ENCODE assay signal across 23 cellular contexts in genomic region chr9:122364783-122365150, GRCh38. TPM values are rescaled to one million over a fixed set of nuclear protein-coding genes. Genes with fewer than 3 reads are reported as not detected.
A peak's percentile ranks its signal among the peaks of the same experiment; 100 is the strongest.
DNase-seq lines count a peak whose midpoint lies in the region; ATAC-seq and TF ChIP-seq lines count a peak whose summit lies in the region.
"Had no signal": no experiment of that assay in that cellular context is flagged by ENCODE, and none has a peak within 500 bp of the region (broad histone marks: within the 10 kb centered on the region; RNA-seq: fewer than 3 reads in every experiment).

No MANE protein-coding gene starts in this region.

- no peak for TF ChIP-seq POLR2A in spleen (IDR thresholded peaks at IDR 0.05)

- H3K27me3 ChIP-seq in spleen (replicated peaks in 1 of 7) = no peaks in the 10 kb centered on the region
- H3K27me3 ChIP-seq: pancreas, vagina had no signal

- 65 to 78% (median 74%) methylated on average over 10 of the region's 10 CpGs for WGBS in spleen, 5 donors

- H3K4me1 ChIP-seq in spleen = peaks cover 0 to 3% (median 0%) of the 10 kb centered on the region in 6 donors
- H3K4me1 ChIP-seq: pancreas had no signal

- H3K27ac ChIP-seq in epithelial cell of prostate (peak overlapping the region; percentile 67), spleen (no peak overlapping the region)
- H3K27ac ChIP-seq: cardiac muscle cell, hepatocyte, pancreas, vagina had no signal

- H3K9me3 ChIP-seq in spleen = no peaks in the 10 kb centered on the region
- H3K9me3 ChIP-seq: pancreas, vagina had no signal

- intact Hi-C loops in left ventricle myocardium superior (cut with micrococcal nuclease) = no loop called here
- intact Hi-C loops in spleen (cut with DNase I; ENCODE audit: low total_unique reads) = no loop called here

- H3K4me3 ChIP-seq in spleen = no peak overlapping the region
- H3K4me3 ChIP-seq: cardiac muscle cell, hepatocyte, pancreas, smooth muscle cell, vagina had no signal

- TF ChIP-seq CTCF in spleen (IDR thresholded peaks at IDR 0.05 in 8 of 11, conservative IDR thresholded peaks at IDR 0.05 in 3 of 11) = no peak

- no peaks in the 10 kb centered on the region for H3K36me3 ChIP-seq in spleen
- H3K36me3 ChIP-seq: cardiac muscle cell, pancreas, vagina had no signal

- DNase-seq in GM03348 (ENCODE audit: low spot score) (peak; percentile 73), epithelial cell of prostate (ENCODE audit: low read depth, low spot score) (no peak), left ventricle myocardium superior (peak; percentile 56), spleen (peak; percentile 18), NCI-H1417 treated with DMSO at 0.1 percent for 48 hours (lab: John Stamatoyannopoulos, UW) (no peak), globus pallidus (ENCODE audit: low spot score) (no peak)
- DNase-seq in activated CD4-positive, alpha-beta T cell treated with anti-CD3 and anti-CD28 coated beads for 1 hour = no peak
- DNase-seq: activated CD4-positive, alpha-beta T cell treated with anti-CD3 and anti-CD28 coated beads for 36 hours; CD8-positive, alpha-beta memory T cell; DMS79; Karpas-422; kidney; mesendoderm; natural killer cell; NCI-H1048; NCI-H524 treated with DMSO at 0.1 percent for 48 hours; pancreas; SW 1271 had no signal

- ATAC-seq in left ventricle myocardium superior = peak; percentile 80
- no peak for ATAC-seq in HG03469 (IDR thresholded peaks at IDR 0.05; ENCODE audit: unreplicated experiment)
- ATAC-seq: activated CD4-positive, alpha-beta T cell treated with anti-CD3 and anti-CD28 coated beads for 36 hours; natural killer cell had no signal

RNA-seq across cellular contexts. Expression of gene PTGS1, which starts 6.1 kb away (rescaled TPM):
- total RNA-seq in left ventricle myocardium superior = 3.4 TPM
- total RNA-seq in spleen = 10 to 100 TPM; 13.6 to 18.6 (median 15.3) TPM
- 1 to 10 TPM; 2.8 to 5.9 (median 4.9) TPM for polyA plus RNA-seq in spleen
- polyA plus RNA-seq: cardiac muscle cell; CD8-positive, alpha-beta memory T cell had no signal

Comparison
In these comparisons a context has a peak if more than half of its experiments do, and no peak if none do; other contexts are left out.
1. DNase-seq: peak in GM03348 (single experiment), left ventricle myocardium superior (single experiment) and spleen (single experiment); none in epithelial cell of prostate (single experiment), activated CD4-positive, alpha-beta T cell treated with anti-CD3 and anti-CD28 coated beads for 1 hour (single experiment), NCI-H1417 treated with DMSO at 0.1 percent for 48 hours (single experiment) and globus pallidus (single experiment).